Comparison of ENCODE assay signal across 10 cellular contexts in genomic region chr3:35640186-35640584, GRCh38. TPM values are rescaled to one million over a fixed set of nuclear protein-coding genes. Genes with fewer than 3 reads are reported as not detected.
DNase-seq lines count a peak whose midpoint lies in the region; ATAC-seq and TF ChIP-seq lines count a peak whose summit lies in the region.
"Had no signal": no experiment of that assay in that cellular context is flagged by ENCODE, and none has a peak within 500 bp of the region (broad histone marks: within the 10 kb centered on the region; RNA-seq: fewer than 3 reads in every experiment).

No MANE protein-coding gene starts in this region.

- H3K4me1 Mint-ChIP-seq in activated CD4-positive, alpha-beta T cell treated with anti-CD3 and anti-CD28 coated beads for 36 hours, result peaks cover 12% of the 10 kb centered on the region

- POLR2A ChIA-PET in activated CD4-positive, alpha-beta T cell treated with anti-CD3 and anti-CD28 coated beads for 36 hours (lab: Charles Lee), result no interaction called here

- H3K27me3 ChIP-seq in lower lobe of right lung (ENCODE audit: low read depth), result peaks cover 28% of the 10 kb centered on the region
- peaks cover 0 to 17% (median 6%) of the 10 kb centered on the region in 5 donors for H3K27me3 ChIP-seq in subcutaneous abdominal adipose tissue (ENCODE audit: control insufficient read depth in 5 of 5, insufficient read depth in 4 of 5, low read length in 5 of 5)

- H3K27ac ChIP-seq in lower lobe of right lung (no peak overlapping the region), subcutaneous abdominal adipose tissue (ENCODE audit: low read depth, low read length) (no peak overlapping the region)

- H3K36me3 ChIP-seq in lower lobe of right lung (no peaks in the 10 kb centered on the region), subcutaneous abdominal adipose tissue (ENCODE audit: control insufficient read depth in 5 of 5, insufficient read depth in 5 of 5, low read length in 5 of 5) (no peaks in the 10 kb centered on the region)

- DNase-seq in activated CD4-positive, alpha-beta T cell treated with anti-CD3 and anti-CD28 coated beads for 36 hours, result no peak
- no peak for DNase-seq in activated CD4-positive, alpha-beta T cell treated with anti-CD3 and anti-CD28 coated beads, Interleukin-2, amount 50 U/mL, for 48 hours
- DNase-seq in cardiac fibroblast (ENCODE audit: low read depth in 2 of 2) (no peak), lower lobe of right lung (no peak), NCI-H510A treated with DMSO at 0.1 percent for 48 hours (lab: John Stamatoyannopoulos, UW) (no peak), GM10266 (ENCODE audit: extremely low spot score) (no peak)
- no peak for DNase-seq in activated effector memory CD4-positive, alpha-beta T cell treated with Interleukin-2 at 50 U/mL for 16 hours
- DNase-seq: MM.1S had no signal

- no peak for ATAC-seq in activated CD4-positive, alpha-beta T cell treated with anti-CD3 and anti-CD28 coated beads for 36 hours
- no peak for ATAC-seq in lower lobe of right lung

- H3K4me3 ChIP-seq in cardiac fibroblast (replicated peaks in 1 of 2; ENCODE audit: low read depth in 2 of 2, low read length in 2 of 2) (peak overlapping the region; percentile 47 to 54), lower lobe of right lung (peak overlapping the region; percentile 34), subcutaneous abdominal adipose tissue (ENCODE audit: low read depth in 1 of 5, low read length in 5 of 5) (peak overlapping the region in 4 of 5 donors; percentile 69 to 80 (median 80))

- H3K9ac ChIP-seq in subcutaneous abdominal adipose tissue (ENCODE audit: low read length in 5 of 5), result no peak overlapping the region

- H3K36me3 Mint-ChIP-seq in activated CD4-positive, alpha-beta T cell treated with anti-CD3 and anti-CD28 coated beads for 36 hours (ENCODE audit: low read depth), result no peaks in the 10 kb centered on the region

- H3K27me3 Mint-ChIP-seq in activated CD4-positive, alpha-beta T cell treated with anti-CD3 and anti-CD28 coated beads for 36 hours, result peaks cover 35% of the 10 kb centered on the region

- CTCF ChIA-PET in activated CD4-positive, alpha-beta T cell treated with anti-CD3 and anti-CD28 coated beads for 36 hours (lab: Charles Lee), result no interaction called here

- peak overlapping the region; percentile 67 for H3K4me3 Mint-ChIP-seq in activated CD4-positive, alpha-beta T cell treated with anti-CD3 and anti-CD28 coated beads for 36 hours

- no peaks in the 10 kb centered on the region for H3K9me3 ChIP-seq in lower lobe of right lung
- no peaks in the 10 kb centered on the region for H3K9me3 ChIP-seq in subcutaneous abdominal adipose tissue (ENCODE audit: control insufficient read depth in 5 of 5, low read length in 5 of 5)

- H3K27ac Mint-ChIP-seq in activated CD4-positive, alpha-beta T cell treated with anti-CD3 and anti-CD28 coated beads for 36 hours, result no peak overlapping the region

- peaks cover 9% of the 10 kb centered on the region for H3K4me1 ChIP-seq in lower lobe of right lung
- H3K4me1 ChIP-seq in subcutaneous abdominal adipose tissue (ENCODE audit: control insufficient read depth in 5 of 5, insufficient read depth in 5 of 5, low read length in 5 of 5), result peaks cover 0 to 29% (median 15%) of the 10 kb centered on the region in 5 donors

- no peaks in the 10 kb centered on the region for H3K9me3 Mint-ChIP-seq in activated CD4-positive, alpha-beta T cell treated with anti-CD3 and anti-CD28 coated beads for 36 hours (ENCODE audit: low read depth)

- intact Hi-C loops in activated CD4-positive, alpha-beta T cell treated with anti-CD3 and anti-CD28 coated beads for 36 hours (cut with DNase I, micrococcal nuclease), result no loop called here
- intact Hi-C loops in lower lobe of right lung (cut with DNase I), result no loop called here

- TF ChIP-seq CTCF in cardiac fibroblast (IDR thresholded peaks at IDR 0.05; ENCODE audit: low read depth, low read length) (no peak), lower lobe of right lung (IDR thresholded peaks at IDR 0.05) (no peak), GM10266 (IDR thresholded peaks at IDR 0.05; ENCODE audit: control insufficient read depth, insufficient read depth, low read depth, missing control alignments) (no peak)

RNA-seq across cellular contexts. Expression of gene ARPP21, which starts 0.9 kb away (rescaled TPM):
- total RNA-seq in activated CD4-positive, alpha-beta T cell treated with anti-CD3 and anti-CD28 coated beads for 36 hours, result not detected
- not detected for total RNA-seq in lower lobe of right lung
- total RNA-seq: Daoy had no signal
